ENCODE assay signal across 31 cellular contexts in genomic region chr11:13026722-13027121, GRCh38. TPM values are rescaled to one million over a fixed set of nuclear protein-coding genes. Genes with fewer than 3 reads are reported as not detected.
"Had no signal": no experiment of that assay in that cellular context is flagged by ENCODE, and none has a peak within 500 bp of the region (broad histone marks: within the 10 kb centered on the region; RNA-seq: fewer than 3 reads in every experiment).

No MANE protein-coding gene starts in this region.

- H3K4me2 ChIP-seq: smooth muscle cell had no signal

- H3K4me3 ChIP-seq: left lung, lower lobe of right lung, psoas muscle, right atrium auricular region, right lobe of liver, smooth muscle cell, stomach, testis, thyroid gland, transverse colon, upper lobe of right lung had no signal

- H3K4me3 Mint-ChIP-seq: naive thymus-derived CD8-positive, alpha-beta T cell; nephron; neural crest cell; stimulated activated naive B cell treated with anti-CD40 and anti-IgM and Interleukin-4, amounts not matched to agents 10 μg/mL and 1 μg/mL and 100 μg/mL, for 72 hours had no signal

- FAIRE-seq: keratinocyte, urothelium cell line had no signal

- H3K27me3 ChIP-seq: left lung, right atrium auricular region, right lobe of liver, testis, thyroid gland, transverse colon, upper lobe of right lung had no signal

- H3K9ac ChIP-seq: parathyroid adenoma had no signal

- H3K9me3 ChIP-seq: left lung, lower lobe of right lung, neutrophil, psoas muscle, right atrium auricular region, right lobe of liver, stomach, testis, thyroid gland, transverse colon, upper lobe of right lung had no signal

- H3K27ac Mint-ChIP-seq: naive thymus-derived CD8-positive, alpha-beta T cell; nephron; stimulated activated naive B cell treated with anti-CD40 and anti-IgM and Interleukin-4, amounts not matched to agents 10 μg/mL and 1 μg/mL and 100 μg/mL, for 72 hours had no signal

- H3K36me3 ChIP-seq: left lung, lower lobe of right lung, neutrophil, right atrium auricular region, right lobe of liver, stomach, thyroid gland, transverse colon, upper lobe of right lung had no signal

- H3K4me1 Mint-ChIP-seq: naive thymus-derived CD8-positive, alpha-beta T cell; nephron; stimulated activated naive B cell treated with anti-CD40 and anti-IgM and Interleukin-4, amounts not matched to agents 10 μg/mL and 1 μg/mL and 100 μg/mL, for 72 hours had no signal

- H3K36me3 Mint-ChIP-seq: naive thymus-derived CD8-positive, alpha-beta T cell; stimulated activated naive B cell treated with anti-CD40 and anti-IgM and Interleukin-4, amounts not matched to agents 10 μg/mL and 1 μg/mL and 100 μg/mL, for 72 hours had no signal

- H3K79me2 ChIP-seq: parathyroid adenoma had no signal

- H3K4me1 ChIP-seq: psoas muscle, right atrium auricular region, testis had no signal

- ATAC-seq: left colon; left lung; lower lobe of right lung; naive thymus-derived CD8-positive, alpha-beta T cell; psoas muscle; right lobe of liver; stimulated activated naive B cell treated with anti-CD40 and anti-IgM and Interleukin-4, amounts not matched to agents 10 μg/mL and 1 μg/mL and 100 μg/mL, for 72 hours; stimulated activated naive CD8-positive, alpha-beta T cell treated with anti-CD3 and anti-CD28 coated beads, Interleukin-15, Interleukin-2, amounts not matched to agents 100 U/mL and 50 U/mL, for 24 hours; upper lobe of right lung had no signal

- H2AFZ ChIP-seq: parathyroid adenoma had no signal

- DNase-seq: hippocampal formation; kidney glomerular epithelial cell; left colon; left lung; lower lobe of right lung; mammary epithelial cell; mesenchymal stem cell; naive thymus-derived CD8-positive, alpha-beta T cell; occipital lobe; psoas muscle; right lobe of liver; stimulated activated CD4-positive, alpha-beta T cell treated with anti-CD3 and anti-CD28 coated beads, Interleukin-12 subunit alpha, Interleukin-12 subunit beta, amount 100 ng/mL, for 4 hours; stimulated activated CD4-positive, alpha-beta T cell treated with anti-CD3 and anti-CD28 coated beads, Interleukin-15, amount 100 ng/mL, for 24 hours; stimulated activated CD4-positive, alpha-beta T cell treated with anti-CD3 and anti-CD28 coated beads, Interleukin-2, amount 100 ng/mL, for 24 hours; stimulated activated CD4-positive, alpha-beta T cell treated with anti-CD3 and anti-CD28 coated beads, Interleukin-4, amount 100 ng/mL, for 1 hour; stimulated activated naive B cell treated with anti-CD40 and anti-IgM and Interleukin-4, amounts not matched to agents 10 μg/mL and 1 μg/mL and 100 μg/mL, for 72 hours; stimulated activated naive CD8-positive, alpha-beta T cell treated with anti-CD3 and anti-CD28 coated beads, Interleukin-15, Interleukin-2, amounts not matched to agents 100 U/mL and 50 U/mL, for 24 hours; stomach; testis; thyroid gland; transverse colon; upper lobe of right lung had no signal

- H3K27ac ChIP-seq: left lung, lower lobe of right lung, neutrophil, parathyroid adenoma, psoas muscle, right atrium auricular region, right lobe of liver, stomach, testis, thyroid gland, transverse colon, upper lobe of right lung had no signal

RNA-seq across cellular contexts. Expression of gene RASSF10, which starts 17.6 kb away (rescaled TPM):
- total RNA-seq: naive thymus-derived CD8-positive, alpha-beta T cell; osteocyte had no signal
- polyA plus RNA-seq: naive thymus-derived CD8-positive, alpha-beta T cell; smooth muscle cell had no signal
